20 cellular contexts compared by ENCODE assay signal in the genomic region with DNA sequence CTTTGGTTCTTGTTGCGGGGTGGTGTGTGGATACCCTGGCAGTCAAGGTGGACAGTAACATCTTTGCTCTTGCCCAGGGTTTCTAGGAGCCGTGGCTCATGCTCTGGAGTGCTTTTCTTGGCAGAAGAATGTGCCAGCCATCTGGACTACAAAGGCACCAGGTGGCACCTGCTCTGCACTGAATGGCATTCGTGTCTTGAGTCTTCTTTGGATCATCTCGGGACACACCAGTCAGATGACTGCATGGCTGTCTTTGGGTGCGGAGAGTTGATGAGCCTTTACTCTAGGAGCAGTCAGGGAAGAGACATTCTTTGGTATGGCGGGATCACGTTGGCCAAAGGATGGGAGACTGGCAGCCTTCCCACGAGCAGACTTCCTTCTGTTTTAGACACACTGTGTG.
"Had no signal": no experiment of that assay in that cellular context is flagged by ENCODE, and none has a peak within 500 bp of the region (broad histone marks: within the 10 kb centered on the region; RNA-seq: fewer than 3 reads in every experiment).

No MANE protein-coding gene starts in this region.

- H3K27ac Mint-ChIP-seq: naive thymus-derived CD4-positive, alpha-beta T cell; nephron progenitor cell; stimulated activated memory B cell treated with anti-CD40 and anti-IgM and Interleukin-4, amounts not matched to agents 10 μg/mL and 1 μg/mL and 100 μg/mL, for 72 hours; stimulated activated naive CD8-positive, alpha-beta T cell treated with anti-CD3 and anti-CD28 coated beads, Interleukin-15, Interleukin-2, amounts not matched to agents 100 ng/mL and 50 ng/mL, for 24 hours had no signal

- H3K9me3 ChIP-seq: heart left ventricle, psoas muscle, right lobe of liver, testis, tibial nerve, upper lobe of right lung, vagina had no signal

- H3K4me3 ChIP-seq: heart left ventricle, psoas muscle, right lobe of liver, testis, tibial nerve, upper lobe of right lung, vagina had no signal

- H3K27ac ChIP-seq: heart left ventricle, psoas muscle, right lobe of liver, testis, tibial nerve, upper lobe of right lung, vagina had no signal

- H3K27me3 ChIP-seq: heart left ventricle, right lobe of liver, testis, tibial nerve, upper lobe of right lung, vagina had no signal

- H3K27me3 Mint-ChIP-seq: stimulated activated memory B cell treated with anti-CD40 and anti-IgM and Interleukin-4, amounts not matched to agents 10 μg/mL and 1 μg/mL and 100 μg/mL, for 72 hours had no signal

- H3K9me3 Mint-ChIP-seq: nephron progenitor cell had no signal

- H3K4me1 ChIP-seq: right lobe of liver, testis, upper lobe of right lung had no signal

- H3K4me3 Mint-ChIP-seq: naive thymus-derived CD4-positive, alpha-beta T cell; nephron progenitor cell; stimulated activated memory B cell treated with anti-CD40 and anti-IgM and Interleukin-4, amounts not matched to agents 10 μg/mL and 1 μg/mL and 100 μg/mL, for 72 hours; stimulated activated naive CD8-positive, alpha-beta T cell treated with anti-CD3 and anti-CD28 coated beads, Interleukin-15, Interleukin-2, amounts not matched to agents 100 ng/mL and 50 ng/mL, for 24 hours had no signal

- ATAC-seq: esophagus mucosa; heart left ventricle; naive thymus-derived CD4-positive, alpha-beta T cell; right lobe of liver; stimulated activated memory B cell treated with anti-CD40 and anti-IgM and Interleukin-4, amounts not matched to agents 10 μg/mL and 1 μg/mL and 100 μg/mL, for 72 hours; upper lobe of right lung had no signal

- H3K36me3 ChIP-seq: heart left ventricle, right lobe of liver, tibial nerve, upper lobe of right lung, vagina had no signal

- H3K36me3 Mint-ChIP-seq: naive thymus-derived CD4-positive, alpha-beta T cell had no signal

- DNase-seq: effector CD4-positive, alpha-beta T cell; heart left ventricle; hypothalamus; kidney glomerular epithelial cell; mammary epithelial cell; naive thymus-derived CD4-positive, alpha-beta T cell; nephron progenitor cell; psoas muscle; retina; right lobe of liver; stimulated activated CD4-positive, alpha-beta T cell treated with anti-CD3 and anti-CD28 coated beads, Interleukin-15, amount 100 ng/mL, for 24 hours; stimulated activated CD4-positive, alpha-beta T cell treated with anti-CD3 and anti-CD28 coated beads, Interleukin-1b, Interleukin-23, amount 100 ng/mL, for 48 hours; stimulated activated CD4-positive, alpha-beta T cell treated with anti-CD3 and anti-CD28 coated beads, Interleukin-4, amount 100 ng/mL, for 24 hours; testis; upper lobe of right lung had no signal
